In genomic region chr7:2381881-2382509, GRCh38 we compare ENCODE assay signal across 23 cellular contexts. TPM values are rescaled to one million over a fixed set of nuclear protein-coding genes. Genes with fewer than 3 reads are reported as not detected.
DNase-seq lines count a peak whose midpoint lies in the region; ATAC-seq, FAIRE-seq and TF ChIP-seq lines count a peak whose summit lies in the region.
"Had no signal": no experiment of that assay in that cellular context is flagged by ENCODE, and none has a peak within 500 bp of the region (broad histone marks: within the 10 kb centered on the region; RNA-seq: fewer than 3 reads in every experiment).

No MANE protein-coding gene starts in this region.

- H3K18ac ChIP-seq in H1 (ENCODE audit: extremely low read depth, low read length) (no peak overlapping the region), trophoblast cell (ENCODE audit: low read length) (no peak overlapping the region)

- H3K4me1 Mint-ChIP-seq in GM23338, result peaks cover 3% of the 10 kb centered on the region; the same call in 2 of the 3 replicates
- peaks cover 3% of the 10 kb centered on the region for H3K4me1 Mint-ChIP-seq in activated CD8-positive, alpha-beta memory T cell treated with anti-CD3 and anti-CD28 coated beads, Interleukin-2, amount 10 ng/mL, durations not matched to agents 7 days and 5 days
- H3K4me1 Mint-ChIP-seq: IgD-negative memory B cell had no signal

- POLR2A ChIA-PET in H1 (lab: Charles Lee; ENCODE audit: partially characterized antibody), result interaction anchor here (1.1 to 2.9 kb wide), 3 partner anchors 10 to 27 kb away, joined by 3 to 14 read pairs (median 7); partner anchors contain the start of gene EIF3B

- no peak overlapping the region for H2BK15ac ChIP-seq in H1 (ENCODE audit: low read length)

- peaks cover 18% of the 10 kb centered on the region for H3F3A ChIP-seq in GM23338 (replicated peaks; ENCODE audit: low read depth)

- no peaks in the 10 kb centered on the region for H3K9me2 ChIP-seq in GM23338 (ENCODE audit: insufficient read depth)

- TF ChIP-seq RAD21 in H1 (IDR thresholded peaks at IDR 0.05 in 1 of 2, conservative IDR thresholded peaks at IDR 0.05 in 1 of 2; ENCODE audit: low read depth in 2 of 2, low read length in 2 of 2), result no peak

- TF ChIP-seq EP300 in H1 (IDR thresholded peaks at IDR 0.05; ENCODE audit: borderline replicate concordance in 1 of 2, low read depth in 2 of 2, low read length in 2 of 2), result no peak

- H3K4ac ChIP-seq in H1 (replicated peaks; ENCODE audit: insufficient read length, low read depth, low read length) (no peak overlapping the region), trophoblast cell (ENCODE audit: low read depth, low read length) (no peak overlapping the region)

- FAIRE-seq in H1 (lab: Jason Lieb, UNC), result no peak
- FAIRE-seq: A549 had no signal

- no peak for TF ChIP-seq POLR2A in H1 (IDR thresholded peaks at IDR 0.05; ENCODE audit: control extremely low read depth in 1 of 2, low read depth in 2 of 2, low read length in 2 of 2)

- H3K9me3 ChIP-seq in H1 (ENCODE audit: insufficient read depth in 2 of 2, low read depth in 1 of 2, low read length in 1 of 2), result no peaks in the 10 kb centered on the region
- H3K9me3 ChIP-seq in trophoblast cell (ENCODE audit: insufficient read depth, low read depth, low read length), result peaks cover 1% of the 10 kb centered on the region
- H3K9me3 ChIP-seq: A549; BLaER1 treated with 17β-estradiol and CSF1 and Interleukin-3, amounts not matched to agents 10 nM and 100 nM had no signal

- DNase-seq in G401 (ENCODE audit: low spot score), result peak; percentile 31
- DNase-seq in GM23338 (ENCODE audit: low spot score), result no peak
- no peak for DNase-seq in H1 (ENCODE audit: low read depth in 1 of 2, low spot score in 2 of 2)
- DNase-seq in trophoblast cell, result no peak
- DNase-seq in hippocampal formation (lab: John Stamatoyannopoulos, UW), result no peak
- no peak for DNase-seq in activated CD8-positive, alpha-beta memory T cell treated with anti-CD3 and anti-CD28 coated beads, Interleukin-2, amount 10 ng/mL, durations not matched to agents 7 days and 5 days
- DNase-seq: AML-193; CD4-positive, alpha-beta T cell; DMS53; H9; HFFc6; NCI-H1048; NCI-H1417; NCI-H1694; NCI-H2029 treated with DMSO at 0.1 percent for 48 hours; NCI-H2227 treated with DMSO at 0.1 percent for 48 hours; NCI-H526 treated with DMSO at 0.1 percent for 48 hours; RPMI8226; SHP77 had no signal

- in situ Hi-C loops in G401 (cut with HindIII; ENCODE audit: low sequenced_read_pairs), result no loop called here

- no peak overlapping the region for H3K27ac Mint-ChIP-seq in GM23338
- H3K27ac Mint-ChIP-seq in activated CD8-positive, alpha-beta memory T cell treated with anti-CD3 and anti-CD28 coated beads, Interleukin-2, amount 10 ng/mL, durations not matched to agents 7 days and 5 days, result no peak overlapping the region
- H3K27ac Mint-ChIP-seq: CD4-positive, alpha-beta T cell; HFFc6; IgD-negative memory B cell had no signal

- no peak overlapping the region for H3K9ac ChIP-seq in H1 (replicated peaks in 1 of 4; ENCODE audit: extremely low read depth in 1 of 4, low read depth in 3 of 4, low read length in 3 of 4)
- peak overlapping the region; percentile 59 for H3K9ac ChIP-seq in trophoblast cell (ENCODE audit: low read length)
- H3K9ac ChIP-seq: BLaER1 treated with 17β-estradiol and CSF1 and Interleukin-3, amounts not matched to agents 10 nM and 100 nM had no signal

- H4K8ac ChIP-seq in H1 (ENCODE audit: extremely low read depth, insufficient read depth, low read length), result peak overlapping the region; percentile 71; the same call in 1 of the 2 replicates
- no peak overlapping the region for H4K8ac ChIP-seq in trophoblast cell (ENCODE audit: low read depth, low read length)

- peaks cover 48% of the 10 kb centered on the region for H3K36me3 Mint-ChIP-seq in GM23338 (ENCODE audit: low read depth)
- peaks cover 31% of the 10 kb centered on the region for H3K36me3 Mint-ChIP-seq in activated CD8-positive, alpha-beta memory T cell treated with anti-CD3 and anti-CD28 coated beads, Interleukin-2, amount 10 ng/mL, durations not matched to agents 7 days and 5 days

- TF ChIP-seq CTCF in GM23338 (conservative IDR thresholded peaks at IDR 0.05; ENCODE audit: low read depth in 2 of 2) (no peak), H1 (IDR thresholded peaks at IDR 0.05; ENCODE audit: control extremely low read depth in 1 of 3, insufficient read depth in 1 of 3, low read depth in 1 of 3, low read length in 3 of 3) (no peak)

- H3K27ac ChIP-seq in GM23338 (ENCODE audit: low read depth), result peak overlapping the region; percentile 21; the same call in 1 of the 2 replicates
- H3K27ac ChIP-seq in H1 (ENCODE audit: low read depth, low read length), result no peak overlapping the region
- H3K27ac ChIP-seq in trophoblast cell (ENCODE audit: low read depth, low read length), result no peak overlapping the region
- H3K27ac ChIP-seq: A549; BLaER1 treated with 17β-estradiol and CSF1 and Interleukin-3, amounts not matched to agents 10 nM and 100 nM had no signal

- no peak overlapping the region for H2BK120ac ChIP-seq in H1 (replicated peaks; ENCODE audit: low read depth, low read length)
- no peak overlapping the region for H2BK120ac ChIP-seq in trophoblast cell (ENCODE audit: insufficient read depth, low read length, poor library complexity)

- H3K79me1 ChIP-seq in H1 (ENCODE audit: low read depth, low read length) (peaks cover 7% of the 10 kb centered on the region), trophoblast cell (ENCODE audit: low read length) (no peaks in the 10 kb centered on the region)

- H2AFZ ChIP-seq in GM23338 (no peak overlapping the region), H1 (ENCODE audit: low read length) (no peak overlapping the region), trophoblast cell (ENCODE audit: insufficient read depth, low read length, poor library complexity) (no peak overlapping the region)

- H3K27me3 ChIP-seq in GM23338 (ENCODE audit: insufficient read depth) (no peaks in the 10 kb centered on the region), H1 (replicated peaks in 1 of 4; ENCODE audit: control insufficient read depth in 3 of 4, extremely low read depth in 1 of 4, insufficient read depth in 3 of 4, low read length in 3 of 4) (no peaks in the 10 kb centered on the region), trophoblast cell (ENCODE audit: insufficient read depth, low read length) (no peaks in the 10 kb centered on the region)
- H3K27me3 ChIP-seq: BLaER1 treated with 17β-estradiol and CSF1 and Interleukin-3, amounts not matched to agents 10 nM and 100 nM had no signal

- H2BK5ac ChIP-seq in H1 (ENCODE audit: low read depth, low read length) (no peak overlapping the region), trophoblast cell (ENCODE audit: low read depth, low read length, poor library complexity) (no peak overlapping the region)

- H3K27me3 Mint-ChIP-seq in GM23338 (ENCODE audit: insufficient read depth, low read depth, poor library complexity), result peaks cover 38% of the 10 kb centered on the region
- no peaks in the 10 kb centered on the region for H3K27me3 Mint-ChIP-seq in activated CD8-positive, alpha-beta memory T cell treated with anti-CD3 and anti-CD28 coated beads, Interleukin-2, amount 10 ng/mL, durations not matched to agents 7 days and 5 days
- H3K27me3 Mint-ChIP-seq: CD4-positive, alpha-beta T cell; IgD-negative memory B cell had no signal

- no peak overlapping the region for H3K23ac ChIP-seq in H1 (ENCODE audit: insufficient read length)
- no peak overlapping the region for H3K23ac ChIP-seq in trophoblast cell (ENCODE audit: low read length)

- H2AK5ac ChIP-seq in H1 (ENCODE audit: low read depth, low read length) (no peak overlapping the region), trophoblast cell (ENCODE audit: low read length) (no peak overlapping the region)

- CTCF ChIA-PET in H1 (lab: Charles Lee; ENCODE audit: partially characterized antibody), result interaction anchor here (1.1 to 4.6 kb wide), 2 partner anchors 10 to 50 kb away, joined by 4 to 34 read pairs; no protein-coding TSS in a partner anchor
- CTCF ChIA-PET in activated CD8-positive, alpha-beta memory T cell treated with anti-CD3 and anti-CD28 coated beads, Interleukin-2, amount 10 ng/mL, durations not matched to agents 7 days and 5 days (lab: Charles Lee), result no interaction called here

- H4K20me1 ChIP-seq in GM23338 (replicated peaks; ENCODE audit: insufficient read depth), result peaks cover 12% of the 10 kb centered on the region; the same call in 1 of the 2 replicates
- H4K20me1 ChIP-seq in H1 (replicated peaks in 1 of 2; ENCODE audit: control insufficient read depth in 1 of 2, insufficient read depth in 2 of 2, low read length in 2 of 2), result peaks cover 22 to 31% of the 10 kb centered on the region in 2 experiments

- H3K9me3 Mint-ChIP-seq in GM23338, result no peaks in the 10 kb centered on the region
- H3K9me3 Mint-ChIP-seq in activated CD8-positive, alpha-beta memory T cell treated with anti-CD3 and anti-CD28 coated beads, Interleukin-2, amount 10 ng/mL, durations not matched to agents 7 days and 5 days (ENCODE audit: low read depth), result no peaks in the 10 kb centered on the region
- H3K9me3 Mint-ChIP-seq: CD4-positive, alpha-beta T cell; H9; IgD-negative memory B cell had no signal

- H2BK12ac ChIP-seq in H1 (ENCODE audit: low read depth, low read length) (no peak overlapping the region), trophoblast cell (ENCODE audit: low read length) (no peak overlapping the region)

- H3K36me3 ChIP-seq in GM23338 (ENCODE audit: insufficient read depth), result peaks cover 20% of the 10 kb centered on the region
- peaks cover 19 to 35% (median 28%) of the 10 kb centered on the region in 4 experiments; a peak in 7 of 8 replicates for H3K36me3 ChIP-seq in H1 (ENCODE audit: control insufficient read depth in 2 of 4, insufficient read depth in 4 of 4, low read length in 3 of 4)
- H3K36me3 ChIP-seq in trophoblast cell (ENCODE audit: control insufficient read depth in 1 of 2, insufficient read depth in 2 of 2, low read length in 2 of 2), result peaks cover 38 to 46% of the 10 kb centered on the region in 2 experiments

- H4K91ac ChIP-seq in H1 (replicated peaks; ENCODE audit: insufficient read length, low read length) (no peak overlapping the region), trophoblast cell (ENCODE audit: low read depth, low read length) (no peak overlapping the region)

- peaks cover 5% of the 10 kb centered on the region for H3K79me2 ChIP-seq in GM23338 (replicated peaks; ENCODE audit: insufficient read depth)
- H3K79me2 ChIP-seq in H1 (ENCODE audit: control insufficient read depth in 1 of 2, insufficient read depth in 2 of 2, low read length in 2 of 2), result peaks cover 0 to 21% of the 10 kb centered on the region in 2 experiments; a peak in 2 of 4 replicates
- H3K79me2 ChIP-seq in trophoblast cell (ENCODE audit: control insufficient read depth, insufficient read depth, low read length, poor library complexity), result no peaks in the 10 kb centered on the region

- H3K4me3 ChIP-seq in GM23338 (no peak overlapping the region), H1 (ENCODE audit: extremely low read depth in 1 of 4, insufficient read depth in 2 of 4, low read depth in 3 of 4, low read length in 4 of 4) (no peak overlapping the region), trophoblast cell (ENCODE audit: low read depth, low read length) (no peak overlapping the region)
- H3K4me3 ChIP-seq: A549; BLaER1 treated with 17β-estradiol and CSF1 and Interleukin-3, amounts not matched to agents 10 nM and 100 nM had no signal

- no peak for ATAC-seq in GM23338
- no peak for ATAC-seq in GM21529 (IDR thresholded peaks at IDR 0.05; ENCODE audit: unreplicated experiment)
- ATAC-seq in activated CD8-positive, alpha-beta memory T cell treated with anti-CD3 and anti-CD28 coated beads, Interleukin-2, amount 10 ng/mL, durations not matched to agents 7 days and 5 days, result no peak
- ATAC-seq: A549 had no signal

- H3K14ac ChIP-seq in H1 (ENCODE audit: insufficient read length) (no peak overlapping the region), trophoblast cell (ENCODE audit: low read length) (no peak overlapping the region)

- H3K4me2 ChIP-seq in GM23338 (no peak overlapping the region), H1 (ENCODE audit: insufficient read depth in 1 of 2, low read depth in 2 of 2, low read length in 2 of 2) (no peak overlapping the region), trophoblast cell (ENCODE audit: low read length) (no peak overlapping the region)
- H3K4me2 ChIP-seq: A549 had no signal

- H3K4me1 ChIP-seq in GM23338 (ENCODE audit: insufficient read depth) (no peaks in the 10 kb centered on the region), H1 (replicated peaks in 1 of 4; ENCODE audit: control insufficient read depth in 3 of 4, insufficient read depth in 4 of 4, low read length in 3 of 4) (peaks cover 0 to under 1% (median 0%) of the 10 kb centered on the region in 4 experiments; a peak in 1 of 7 replicates), trophoblast cell (ENCODE audit: control insufficient read depth in 1 of 2, insufficient read depth in 2 of 2, low read length in 2 of 2) (no peaks in the 10 kb centered on the region)
- H3K4me1 ChIP-seq: A549 had no signal

- H2BK20ac ChIP-seq in H1 (ENCODE audit: low read length), result no peak overlapping the region

- H4K12ac ChIP-seq in trophoblast cell (ENCODE audit: low read depth, low read length), result no peak overlapping the region

- no peak overlapping the region for H3K4me3 Mint-ChIP-seq in GM23338
- no peak overlapping the region for H3K4me3 Mint-ChIP-seq in activated CD8-positive, alpha-beta memory T cell treated with anti-CD3 and anti-CD28 coated beads, Interleukin-2, amount 10 ng/mL, durations not matched to agents 7 days and 5 days
- H3K4me3 Mint-ChIP-seq: CD4-positive, alpha-beta T cell; H9; HFFc6; IgD-negative memory B cell had no signal

- H3K23me2 ChIP-seq in H1 (ENCODE audit: low read depth, low read length), result no peaks in the 10 kb centered on the region

- no peak overlapping the region for H4K5ac ChIP-seq in H1 (ENCODE audit: insufficient read length, low read depth, low read length)

- 89% methylated on average over 20 of the region's 21 CpGs; no CpG with 5 or more reads in 1 of the 2 experiments for WGBS in H1 (ENCODE audit: extremely low coverage in 1 of 2, insufficient coverage in 1 of 2, insufficient read length in 1 of 2, insufficient replicate concordance in 2 of 2, low coverage in 1 of 2, low lambda C conversion rate in 2 of 2, missing lambda C conversion rate in 1 of 2), 2 experiments
- no CpG with 5 or more reads among the region's 21 CpGs for WGBS in trophoblast cell (ENCODE audit: extremely low coverage, insufficient coverage, insufficient read length)

- H3K56ac ChIP-seq in H1 (replicated peaks; ENCODE audit: insufficient read length, low read depth, low read length), result no peak overlapping the region

RNA-seq across cellular contexts. Expression of gene CHST12, which starts 21.4 kb away (rescaled TPM):
- 13.5 and 20.7 TPM in 2 replicates for total RNA-seq in G401 (2014; rRNA removed; shearing (Covaris generic))
- total RNA-seq in GM23338 (2014; rRNA removed; shearing (Covaris generic)), result 10.1 and 12.0 TPM in 2 replicates
- 13.9 and 14.6 TPM in 2 replicates for polyA plus RNA-seq in GM23338 (2016; fragmentation: Nextera tagmentation; extraction: Ambion mirVana)
- 13.4 and 18.2 TPM in 2 replicates for total RNA-seq in H1 (2021; fragmentation: NEBNext Ultra II Directional; extraction: Animal tissue kit (Norgen Biotek cat#: 25700))
- polyA plus RNA-seq in H1 (2011; rRNA removed), result 24.1 and 28.0 TPM in 2 replicates
- 13.3 TPM for polyA plus RNA-seq in H1 (2011; cell fraction: cytosol; rRNA removed)
- polyA plus RNA-seq in H1 (2011; cell fraction: nucleus; rRNA removed), result 14.9 TPM
- polyA plus RNA-seq in H1 (2012, experiment 1 of 2), result 9.4 to 12.3 TPM (median 11.3 TPM) in 4 replicates
- polyA plus RNA-seq in H1 (2012, experiment 2 of 2), result 9.6 TPM
- polyA plus RNA-seq in H1 (2013, experiment 1 of 2), result 20.2 TPM
- polyA plus RNA-seq in H1 (2013, experiment 2 of 2), result 21.4 TPM
- 5.8 and 7.4 TPM in 2 replicates for polyA minus RNA-seq in H1 (2011; rRNA and poly(A)+ RNA removed)
- polyA minus RNA-seq in H1 (2011; cell fraction: cytosol; rRNA and poly(A)+ RNA removed), result 16.1 TPM
- 8.9 TPM for polyA minus RNA-seq in H1 (2011; cell fraction: nucleus; rRNA and poly(A)+ RNA removed)
- 18.9 and 19.3 TPM in 2 replicates for polyA plus RNA-seq in trophoblast cell (2013)
- total RNA-seq in activated CD8-positive, alpha-beta memory T cell treated with anti-CD3 and anti-CD28 coated beads, Interleukin-2, amount 10 ng/mL, durations not matched to agents 7 days and 5 days, result 100 to 1,000 TPM in 1 of 2 experiments, 10 to 100 TPM in 1; 70.8 to 103 TPM

RNA-seq across cellular contexts. Expression of gene EIF3B, which starts 27.4 kb away (rescaled TPM):
- total RNA-seq in G401 (2014; rRNA removed; shearing (Covaris generic)), result 217 and 294 TPM in 2 replicates
- total RNA-seq in GM23338 (2014; rRNA removed; shearing (Covaris generic)), result 323 and 355 TPM in 2 replicates
- polyA plus RNA-seq in GM23338 (2016; fragmentation: Nextera tagmentation; extraction: Ambion mirVana) (106 and 113 TPM in 2 replicates), H1 (2011; rRNA removed) (167 and 211 TPM in 2 replicates)
- 306 and 316 TPM in 2 replicates for total RNA-seq in H1 (2021; fragmentation: NEBNext Ultra II Directional; extraction: Animal tissue kit (Norgen Biotek cat#: 25700))
- 181 TPM for polyA plus RNA-seq in H1 (2011; cell fraction: cytosol; rRNA removed)
- 316 TPM for polyA plus RNA-seq in H1 (2011; cell fraction: nucleus; rRNA removed)
- 268 to 336 TPM (median 277 TPM) in 4 replicates for polyA plus RNA-seq in H1 (2012, experiment 1 of 2)
- 155 TPM for polyA plus RNA-seq in H1 (2012, experiment 2 of 2)
- 177 TPM for polyA plus RNA-seq in H1 (2013, experiment 1 of 2)
- 161 TPM for polyA plus RNA-seq in H1 (2013, experiment 2 of 2)
- polyA minus RNA-seq in H1 (2011; rRNA and poly(A)+ RNA removed), result 182 and 192 TPM in 2 replicates
- 142 TPM for polyA minus RNA-seq in H1 (2011; cell fraction: cytosol; rRNA and poly(A)+ RNA removed)
- 129 TPM for polyA minus RNA-seq in H1 (2011; cell fraction: nucleus; rRNA and poly(A)+ RNA removed)
- 174 and 182 TPM in 2 replicates for polyA plus RNA-seq in trophoblast cell (2013)
- total RNA-seq in activated CD8-positive, alpha-beta memory T cell treated with anti-CD3 and anti-CD28 coated beads, Interleukin-2, amount 10 ng/mL, durations not matched to agents 7 days and 5 days, result 100 to 1,000 TPM; 170 to 204 TPM
